2 cellular contexts compared by ENCODE assay signal in the genomic region with DNA sequence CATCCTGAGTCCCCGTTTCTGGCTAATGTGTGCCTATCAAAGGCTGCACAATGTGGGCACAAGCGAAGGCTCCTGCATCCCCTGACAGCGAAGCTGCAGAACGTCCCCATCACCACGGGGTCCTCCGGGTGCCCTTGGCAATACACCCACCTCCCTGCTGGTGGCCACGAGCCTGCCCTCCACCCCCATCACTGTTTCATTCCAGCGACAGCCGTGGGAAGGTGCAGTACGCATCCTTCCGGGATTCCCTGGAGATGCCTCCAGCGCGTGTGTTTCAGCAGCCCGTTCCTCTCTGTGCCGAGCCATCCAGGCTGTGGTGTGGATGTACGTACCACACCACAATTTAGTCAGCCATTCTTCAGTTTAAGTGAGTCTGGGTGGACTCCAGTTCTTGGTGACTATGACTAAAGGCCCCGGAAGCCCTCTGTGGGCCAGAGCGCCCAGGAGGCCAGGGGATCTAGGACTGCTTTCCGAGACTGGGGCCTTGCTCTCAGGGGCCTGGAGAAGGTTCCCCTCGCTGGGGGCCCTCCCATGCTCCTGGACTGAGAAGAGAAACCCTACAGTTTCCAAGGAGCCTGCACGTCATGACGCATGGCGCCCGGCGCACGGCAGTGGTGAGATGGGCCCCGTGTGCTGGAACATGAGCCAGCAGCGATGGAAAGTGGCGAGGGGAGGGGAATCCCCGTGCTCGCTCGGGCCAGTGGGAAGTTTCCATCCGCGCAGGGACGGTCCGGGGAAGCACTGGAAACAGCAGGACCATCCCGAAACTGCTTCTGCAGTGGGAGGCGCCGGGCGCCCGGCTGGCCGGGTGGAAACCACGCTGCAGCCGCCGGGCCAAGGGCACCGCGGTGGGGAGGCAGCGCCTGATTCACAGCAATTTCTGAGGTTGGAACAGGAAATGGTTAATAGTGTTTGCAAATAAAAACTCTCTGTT.
TF ChIP-seq lines count a peak whose summit lies in the region.

No MANE protein-coding gene starts in this region.

TF ChIP-seq in SK-N-SH, 30 proteins besides CTCF, POLR2A, EP300 and RAD21 (continued from another document):
- TF ChIP-seq, protein P1, sequence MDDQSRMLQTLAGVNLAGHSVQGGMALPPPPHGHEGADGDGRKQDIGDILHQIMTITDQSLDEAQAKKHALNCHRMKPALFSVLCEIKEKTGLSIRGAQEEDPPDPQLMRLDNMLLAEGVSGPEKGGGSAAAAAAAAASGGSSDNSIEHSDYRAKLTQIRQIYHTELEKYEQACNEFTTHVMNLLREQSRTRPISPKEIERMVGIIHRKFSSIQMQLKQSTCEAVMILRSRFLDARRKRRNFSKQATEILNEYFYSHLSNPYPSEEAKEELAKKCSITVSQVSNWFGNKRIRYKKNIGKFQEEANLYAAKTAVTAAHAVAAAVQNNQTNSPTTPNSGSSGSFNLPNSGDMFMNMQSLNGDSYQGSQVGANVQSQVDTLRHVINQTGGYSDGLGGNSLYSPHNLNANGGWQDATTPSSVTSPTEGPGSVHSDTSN (IDR thresholded peaks at IDR 0.05) = no peak
- TF ChIP-seq YY1 (IDR thresholded peaks at IDR 0.05; ENCODE audit: low read depth) (no peak), POLR2AphosphoS5 (IDR thresholded peaks at IDR 0.05; ENCODE audit: low read depth, low read length) (no peak), RXRA (IDR thresholded peaks at IDR 0.05; ENCODE audit: borderline replicate concordance, low read depth) (no peak), SMC3 (IDR thresholded peaks at IDR 0.05; ENCODE audit: low read depth, low read length) (no peak), SIN3A (IDR thresholded peaks at IDR 0.05; ENCODE audit: borderline replicate concordance, low read depth, low read length) (no peak), FOXJ3 (CRISPR knock-in tag; IDR thresholded peaks at IDR 0.05) (no peak), CHD2 (IDR thresholded peaks at IDR 0.05; ENCODE audit: low read length, partially characterized antibody) (no peak), TCF12 (IDR thresholded peaks at IDR 0.05) (no peak)
- TF ChIP-seq, protein P2, sequence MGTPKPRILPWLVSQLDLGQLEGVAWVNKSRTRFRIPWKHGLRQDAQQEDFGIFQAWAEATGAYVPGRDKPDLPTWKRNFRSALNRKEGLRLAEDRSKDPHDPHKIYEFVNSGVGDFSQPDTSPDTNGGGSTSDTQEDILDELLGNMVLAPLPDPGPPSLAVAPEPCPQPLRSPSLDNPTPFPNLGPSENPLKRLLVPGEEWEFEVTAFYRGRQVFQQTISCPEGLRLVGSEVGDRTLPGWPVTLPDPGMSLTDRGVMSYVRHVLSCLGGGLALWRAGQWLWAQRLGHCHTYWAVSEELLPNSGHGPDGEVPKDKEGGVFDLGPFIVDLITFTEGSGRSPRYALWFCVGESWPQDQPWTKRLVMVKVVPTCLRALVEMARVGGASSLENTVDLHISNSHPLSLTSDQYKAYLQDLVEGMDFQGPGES (IDR thresholded peaks at IDR 0.05; ENCODE audit: low read depth, low read length) = no peak
- TF ChIP-seq, protein P3, sequence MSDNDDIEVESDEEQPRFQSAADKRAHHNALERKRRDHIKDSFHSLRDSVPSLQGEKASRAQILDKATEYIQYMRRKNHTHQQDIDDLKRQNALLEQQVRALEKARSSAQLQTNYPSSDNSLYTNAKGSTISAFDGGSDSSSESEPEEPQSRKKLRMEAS (IDR thresholded peaks at IDR 0.05; ENCODE audit: low read depth) = no peak
- TF ChIP-seq, protein P4, sequence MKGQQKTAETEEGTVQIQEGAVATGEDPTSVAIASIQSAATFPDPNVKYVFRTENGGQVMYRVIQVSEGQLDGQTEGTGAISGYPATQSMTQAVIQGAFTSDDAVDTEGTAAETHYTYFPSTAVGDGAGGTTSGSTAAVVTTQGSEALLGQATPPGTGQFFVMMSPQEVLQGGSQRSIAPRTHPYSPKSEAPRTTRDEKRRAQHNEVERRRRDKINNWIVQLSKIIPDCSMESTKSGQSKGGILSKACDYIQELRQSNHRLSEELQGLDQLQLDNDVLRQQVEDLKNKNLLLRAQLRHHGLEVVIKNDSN (IDR thresholded peaks at IDR 0.05; ENCODE audit: borderline replicate concordance, low read depth) = no peak
- TF ChIP-seq, protein P5, sequence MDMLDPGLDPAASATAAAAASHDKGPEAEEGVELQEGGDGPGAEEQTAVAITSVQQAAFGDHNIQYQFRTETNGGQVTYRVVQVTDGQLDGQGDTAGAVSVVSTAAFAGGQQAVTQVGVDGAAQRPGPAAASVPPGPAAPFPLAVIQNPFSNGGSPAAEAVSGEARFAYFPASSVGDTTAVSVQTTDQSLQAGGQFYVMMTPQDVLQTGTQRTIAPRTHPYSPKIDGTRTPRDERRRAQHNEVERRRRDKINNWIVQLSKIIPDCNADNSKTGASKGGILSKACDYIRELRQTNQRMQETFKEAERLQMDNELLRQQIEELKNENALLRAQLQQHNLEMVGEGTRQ (IDR thresholded peaks at IDR 0.05; ENCODE audit: borderline replicate concordance, low read depth, low read length) = no peak

TF ChIP-seq in SK-N-SH treated with all-trans-retinoic acid at 6 μM for 48 hours, 23 proteins besides CTCF, POLR2A, EP300 and RAD21 (continued from another document):
- TF ChIP-seq TCF4 (CRISPR knock-in tag; IDR thresholded peaks at IDR 0.05; ENCODE audit: borderline replicate concordance) (no peak), ZFP3 (CRISPR knock-in tag; IDR thresholded peaks at IDR 0.05) (no peak), RARB (CRISPR knock-in tag; IDR thresholded peaks at IDR 0.05) (no peak)
- TF ChIP-seq, protein P6, sequence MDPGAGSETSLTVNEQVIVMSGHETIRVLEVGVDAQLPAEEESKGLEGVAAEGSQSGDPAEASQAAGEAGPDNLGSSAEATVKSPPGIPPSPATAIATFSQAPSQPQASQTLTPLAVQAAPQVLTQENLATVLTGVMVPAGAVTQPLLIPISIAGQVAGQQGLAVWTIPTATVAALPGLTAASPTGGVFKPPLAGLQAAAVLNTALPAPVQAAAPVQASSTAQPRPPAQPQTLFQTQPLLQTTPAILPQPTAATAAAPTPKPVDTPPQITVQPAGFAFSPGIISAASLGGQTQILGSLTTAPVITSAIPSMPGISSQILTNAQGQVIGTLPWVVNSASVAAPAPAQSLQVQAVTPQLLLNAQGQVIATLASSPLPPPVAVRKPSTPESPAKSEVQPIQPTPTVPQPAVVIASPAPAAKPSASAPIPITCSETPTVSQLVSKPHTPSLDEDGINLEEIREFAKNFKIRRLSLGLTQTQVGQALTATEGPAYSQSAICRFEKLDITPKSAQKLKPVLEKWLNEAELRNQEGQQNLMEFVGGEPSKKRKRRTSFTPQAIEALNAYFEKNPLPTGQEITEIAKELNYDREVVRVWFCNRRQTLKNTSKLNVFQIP (CRISPR knock-in tag; IDR thresholded peaks at IDR 0.05; ENCODE audit: borderline replicate concordance, low read depth) = no peak
